In the genomic region with DNA sequence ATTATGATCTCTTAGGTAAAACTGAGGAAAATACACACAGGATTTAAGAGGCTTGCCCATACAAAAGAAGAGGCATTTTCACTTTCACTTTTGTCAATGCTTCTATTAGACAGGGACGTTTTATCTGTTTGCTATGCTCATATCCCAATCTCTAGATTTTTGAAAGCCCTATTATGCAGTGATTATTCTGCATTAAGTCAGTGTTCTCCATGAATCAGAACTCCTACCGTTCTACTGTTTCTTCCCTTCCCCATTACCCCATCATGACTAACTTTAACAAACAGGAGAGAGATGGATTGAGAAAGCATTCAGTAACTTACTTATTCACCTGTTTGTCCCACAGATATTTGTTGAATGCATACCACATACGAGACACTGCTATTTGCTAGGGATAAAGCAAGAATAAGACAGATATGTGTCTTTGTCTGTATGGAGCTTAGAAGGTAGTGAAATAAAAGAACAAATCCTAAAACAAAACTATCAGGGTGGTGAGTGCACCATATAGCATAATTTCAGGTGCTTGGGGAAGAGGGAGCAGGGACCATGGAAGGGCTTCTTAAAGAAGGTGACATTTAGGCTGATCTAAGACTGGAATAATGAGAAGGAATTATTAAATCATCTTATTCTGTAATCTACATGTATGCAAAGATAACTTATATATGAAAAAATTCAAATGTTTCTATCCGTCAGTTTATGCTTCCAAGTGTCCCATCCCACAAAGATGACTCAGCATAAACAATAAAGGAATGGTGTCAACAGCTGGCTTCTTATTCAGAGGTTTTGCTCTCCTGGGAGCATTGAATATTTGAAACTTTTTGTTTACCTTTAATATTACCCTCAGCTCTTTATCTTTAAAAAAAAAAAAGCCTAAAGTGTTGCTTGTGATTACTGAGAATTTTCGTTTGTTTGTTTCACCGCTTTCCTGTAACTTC, we compare ENCODE assay signal across 8 cellular contexts.
DNase-seq lines count a peak whose midpoint lies in the region; ATAC-seq, FAIRE-seq and TF ChIP-seq lines count a peak whose summit lies in the region.

No MANE protein-coding gene starts in this region.

- no peaks in the 10 kb centered on the region for H3K36me3 ChIP-seq in pancreas
- H3K36me3 ChIP-seq in Caco-2 (ENCODE audit: control insufficient read depth, insufficient read depth, low read length): no peaks in the 10 kb centered on the region

- POLR2A ChIA-PET in Caco-2 (lab: Charles Lee): no interaction called here

- CTCF ChIA-PET in Caco-2 (lab: Charles Lee): no interaction called here

- no peaks in the 10 kb centered on the region for H3K27me3 Mint-ChIP-seq in Caco-2 (ENCODE audit: insufficient read depth, unreplicated experiment)

- no peaks in the 10 kb centered on the region for H3K4me1 ChIP-seq in pancreas
- peaks cover 5% of the 10 kb centered on the region for H3K4me1 ChIP-seq in Caco-2

- H3K4me3 Mint-ChIP-seq in Caco-2 (ENCODE audit: unreplicated experiment): no peak overlapping the region

- H3K9me3 ChIP-seq in pancreas: no peaks in the 10 kb centered on the region
- H3K9me3 ChIP-seq in Caco-2: no peaks in the 10 kb centered on the region

- DNase-seq in NAMALWA (ENCODE audit: low spot score) (peak; percentile 2), pancreas (no peak), GM19240 (ENCODE audit: insufficient read length, low spot score) (no peak), Caco-2 (no peak)
- DNase-seq in central memory CD4-positive, alpha-beta T cell: peak; percentile 1

- H3K27ac Mint-ChIP-seq in Caco-2 (ENCODE audit: unreplicated experiment): no peak overlapping the region

- peak overlapping the region in 1 of 4 donors; percentile 32 for H3K4me3 ChIP-seq in pancreas
- H3K4me3 ChIP-seq in Caco-2 (ENCODE audit: low read depth, low read length): no peak overlapping the region

- no peaks in the 10 kb centered on the region for H3K36me3 Mint-ChIP-seq in Caco-2 (ENCODE audit: insufficient read depth, unreplicated experiment)

- FAIRE-seq in pancreas (lab: Jason Lieb, UNC): peak; percentile 34

- H3K27me3 ChIP-seq in pancreas: no peaks in the 10 kb centered on the region
- H3K27me3 ChIP-seq in Caco-2 (replicated peaks; ENCODE audit: control insufficient read depth, insufficient read depth, low read length): no peaks in the 10 kb centered on the region

- ATAC-seq in GM18502 (IDR thresholded peaks at IDR 0.05; ENCODE audit: poor library complexity, unreplicated experiment) (peak; percentile 83), GM21717 (IDR thresholded peaks at IDR 0.05; ENCODE audit: unreplicated experiment) (peak; percentile 88), pancreas (peak in 3 of 4 donors; percentile 31 to 70 (median 67)), HG03097 (IDR thresholded peaks at IDR 0.05; ENCODE audit: low FRiP score, unreplicated experiment) (no peak)

- no peak for TF ChIP-seq CTCF in pancreas (IDR thresholded peaks at IDR 0.05)
- no peak for TF ChIP-seq CTCF in Caco-2 (IDR thresholded peaks at IDR 0.05; ENCODE audit: insufficient read depth in 1 of 2, low read depth in 1 of 2, low read length in 1 of 2, severe bottlenecking in 1 of 2, unreplicated experiment in 1 of 2)

- 30 to 31% methylated on average over 6 of the region's 6 CpGs for WGBS in pancreas, 2 donors

- H3K4me1 Mint-ChIP-seq in Caco-2 (ENCODE audit: low read depth, unreplicated experiment): no peaks in the 10 kb centered on the region

- intact Hi-C loops in pancreas (cut with DNase I): no loop called here
- intact Hi-C loops in Caco-2 (cut with micrococcal nuclease; ENCODE audit: unreplicated experiment): no loop called here

- H3K9me3 Mint-ChIP-seq in Caco-2 (ENCODE audit: unreplicated experiment): peaks cover 18% of the 10 kb centered on the region

- no TSS peak for BruUV-seq in Caco-2 (replicated peaks; lab: Mats Ljungman, UMichigan)

- no peak overlapping the region for H3K27ac ChIP-seq in pancreas

Comparison
In these comparisons a context has a peak if more than half of its experiments do, and no peak if none do; other contexts are left out.
1. DNase-seq: peak in NAMALWA (single experiment) and central memory CD4-positive, alpha-beta T cell (single experiment); none in pancreas (0 of 6), GM19240 (single experiment) and Caco-2 (0 of 2).